ENCODE assay signal across 15 cellular contexts in the genomic region with DNA sequence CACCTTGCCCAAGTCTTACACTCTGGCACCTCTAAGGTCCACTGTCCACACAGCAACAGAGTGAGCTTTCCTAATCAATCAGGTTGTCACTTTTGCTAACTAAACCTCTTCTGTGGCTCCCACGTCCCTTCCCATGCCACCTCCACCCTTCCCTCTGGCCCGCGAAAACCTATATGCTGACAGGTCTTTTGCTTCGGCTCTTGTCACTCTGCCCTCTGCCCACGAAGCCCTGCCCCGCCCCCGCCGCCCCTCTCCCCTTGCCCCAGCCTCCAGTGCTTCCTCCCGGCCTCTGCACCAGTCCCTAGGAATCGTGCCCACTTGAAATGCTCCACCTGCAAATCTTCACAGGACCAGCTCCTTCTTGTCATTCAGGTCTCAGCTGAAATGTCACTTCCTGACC. TPM values are rescaled to one million over a fixed set of nuclear protein-coding genes. Genes with fewer than 3 reads are reported as not detected.
DNase-seq lines count a peak whose midpoint lies in the region; ATAC-seq, FAIRE-seq and TF ChIP-seq lines count a peak whose summit lies in the region.
"Had no signal": no experiment of that assay in that cellular context is flagged by ENCODE, and none has a peak within 500 bp of the region (broad histone marks: within the 10 kb centered on the region; RNA-seq: fewer than 3 reads in every experiment).

No MANE protein-coding gene starts in this region.

- no peaks in the 10 kb centered on the region for H3K36me3 Mint-ChIP-seq in CD4-positive, alpha-beta T cell (ENCODE audit: low read depth)
- H3K36me3 Mint-ChIP-seq in activated T-helper 17 cell treated with anti-CD3 and anti-CD28 coated beads, Interleukin-2, amount 50 U/mL, for 72 hours (ENCODE audit: low read depth), result peaks cover 5% of the 10 kb centered on the region
- peaks cover 1% of the 10 kb centered on the region for H3K36me3 Mint-ChIP-seq in mesothelial cell of epicardium
- peaks cover 7% of the 10 kb centered on the region for H3K36me3 Mint-ChIP-seq in effector memory CD8-positive, alpha-beta T cell (ENCODE audit: insufficient read depth)

- POLR2A ChIA-PET in A549 (lab: Yijun Ruan, JAX), result interaction anchor here (1.8 kb wide), 1 partner anchor 8 kb away, joined by 8 read pairs; a partner anchor contains a TSS
- POLR2A ChIA-PET in CD4-positive, alpha-beta T cell (lab: Charles Lee), result interaction anchor here (5.8 kb wide), 1 partner anchor 8 kb away, joined by 78 read pairs; a partner anchor contains a TSS

- TF ChIP-seq POLR2A in A549 (IDR thresholded peaks at IDR 0.05; ENCODE audit: low read length) (no peak), adrenal gland (IDR thresholded peaks at IDR 0.05) (no peak)

- TF ChIP-seq CTCF in A549 (IDR thresholded peaks at IDR 0.05) (no peak), mesothelial cell of epicardium (IDR thresholded peaks at IDR 0.05; ENCODE audit: unreplicated experiment) (no peak), adrenal gland (IDR thresholded peaks at IDR 0.05) (no peak)
- no peak for TF ChIP-seq CTCF in CD4-positive, alpha-beta T cell (IDR thresholded peaks at IDR 0.05)

- no peaks in the 10 kb centered on the region for H3K27me3 ChIP-seq in CD4-positive, alpha-beta T cell (ENCODE audit: control insufficient read depth, insufficient read depth, low read length)
- H3K27me3 ChIP-seq in adrenal gland, result no peaks in the 10 kb centered on the region
- H3K27me3 ChIP-seq: brain microvascular endothelial cell, SJCRH30 had no signal

- intact Hi-C loops in CD4-positive, alpha-beta T cell (cut with DNase I, micrococcal nuclease), result loop anchor here in 1 of 2 experiments (10.0 kb wide), 1 partner anchor 347 kb away; a partner anchor contains a TSS
- intact Hi-C loops in adrenal gland (cut with DNase I), result no loop called here

- H3K4me1 ChIP-seq in A549, result peaks cover 52% of the 10 kb centered on the region
- peaks cover 4 to 39% of the 10 kb centered on the region in 2 donors for H3K4me1 ChIP-seq in adrenal gland (replicated peaks in 1 of 2)

- DNase-seq in A549 (ENCODE audit: low read depth in 1 of 2, low spot score in 1 of 2) (no peak), mesothelial cell of epicardium (ENCODE audit: low spot score in 2 of 2, unreplicated experiment in 2 of 2) (no peak), COLO829 (ENCODE audit: low spot score) (no peak), adrenal gland (no peak)
- DNase-seq in CD4-positive, alpha-beta T cell, result no peak
- DNase-seq in effector memory CD8-positive, alpha-beta T cell, result no peak
- DNase-seq: activated gamma-delta T cell treated with Interleukin-2 at 50 U/mL for 16 hours; brain microvascular endothelial cell; effector CD4-positive, alpha-beta T cell; NCI-H345; SJCRH30 had no signal

- ATAC-seq in A549 (no peak; a peak in 1 of 6 replicates), HG02588 (IDR thresholded peaks at IDR 0.05; ENCODE audit: unreplicated experiment) (no peak)
- ATAC-seq in CD4-positive, alpha-beta T cell (ENCODE audit: poor library complexity), result no peak
- ATAC-seq in activated T-helper 17 cell treated with anti-CD3 and anti-CD28 coated beads, Interleukin-2, amount 50 U/mL, for 72 hours (replicated peaks), result no peak
- no peak for ATAC-seq in effector memory CD8-positive, alpha-beta T cell (replicated peaks)

- WGBS in A549 (ENCODE audit: missing lambda C conversion rate), result 91% methylated on average over 8 of the region's 10 CpGs
- WGBS in adrenal gland, 4 donors, result 79 to 89% (median 81%) methylated on average over 10 of the region's 10 CpGs

- FAIRE-seq in A549 (lab: Jason Lieb, UNC), result no peak
- FAIRE-seq: GM19239 had no signal

- peaks cover 36% of the 10 kb centered on the region for H3K4me1 Mint-ChIP-seq in CD4-positive, alpha-beta T cell (ENCODE audit: low read depth)
- H3K4me1 Mint-ChIP-seq in activated T-helper 17 cell treated with anti-CD3 and anti-CD28 coated beads, Interleukin-2, amount 50 U/mL, for 72 hours, result peaks cover 25% of the 10 kb centered on the region
- peaks cover 32% of the 10 kb centered on the region for H3K4me1 Mint-ChIP-seq in mesothelial cell of epicardium
- peaks cover 22 to 30% of the 10 kb centered on the region in 2 donors for H3K4me1 Mint-ChIP-seq in effector memory CD8-positive, alpha-beta T cell (ENCODE audit: low read depth in 2 of 2)

- H3K9me3 Mint-ChIP-seq in CD4-positive, alpha-beta T cell, result no peaks in the 10 kb centered on the region
- H3K9me3 Mint-ChIP-seq in activated T-helper 17 cell treated with anti-CD3 and anti-CD28 coated beads, Interleukin-2, amount 50 U/mL, for 72 hours, result no peaks in the 10 kb centered on the region
- no peaks in the 10 kb centered on the region for H3K9me3 Mint-ChIP-seq in mesothelial cell of epicardium
- H3K9me3 Mint-ChIP-seq in effector memory CD8-positive, alpha-beta T cell, result no peaks in the 10 kb centered on the region

- no peaks in the 10 kb centered on the region for H3K36me3 ChIP-seq in adrenal gland (replicated peaks in 1 of 2)
- H3K36me3 ChIP-seq: brain microvascular endothelial cell, SJCRH30 had no signal

- CTCF ChIA-PET in A549 (lab: Yijun Ruan, JAX), result interaction anchor here (0.7 to 1.8 kb wide), 4 partner anchors 8 to 126 kb away, joined by 3 to 8 read pairs (median 4); a partner anchor contains a TSS
- CTCF ChIA-PET in CD4-positive, alpha-beta T cell (lab: Charles Lee), result interaction anchor here (1.1 to 1.9 kb wide), 2 partner anchors 26 to 88 kb away, joined by 3 to 5 read pairs; no protein-coding TSS in a partner anchor

- TF ChIP-seq RAD21 in A549 (conservative IDR thresholded peaks at IDR 0.05 in 1 of 2, IDR thresholded peaks at IDR 0.05 in 1 of 2), result no peak

- no peaks in the 10 kb centered on the region for H3K27me3 Mint-ChIP-seq in CD4-positive, alpha-beta T cell
- H3K27me3 Mint-ChIP-seq in activated T-helper 17 cell treated with anti-CD3 and anti-CD28 coated beads, Interleukin-2, amount 50 U/mL, for 72 hours, result no peaks in the 10 kb centered on the region
- H3K27me3 Mint-ChIP-seq in mesothelial cell of epicardium (ENCODE audit: low read depth), result no peaks in the 10 kb centered on the region
- no peaks in the 10 kb centered on the region for H3K27me3 Mint-ChIP-seq in effector memory CD8-positive, alpha-beta T cell
- H3K27me3 Mint-ChIP-seq: B cell had no signal

- no peak overlapping the region for H3K27ac ChIP-seq in A549
- H3K27ac ChIP-seq in CD4-positive, alpha-beta T cell (ENCODE audit: low read depth, low read length), result no peak overlapping the region
- no peak overlapping the region for H3K27ac ChIP-seq in adrenal gland
- H3K27ac ChIP-seq: brain microvascular endothelial cell, SJCRH30 had no signal

- 0 out of 3 replicates have a peak overlapping the region, but pooled peaks have one; percentile 3 for H3K4me2 ChIP-seq in A549

- H3K4me3 Mint-ChIP-seq in CD4-positive, alpha-beta T cell, result no peak overlapping the region
- peak overlapping the region; percentile 51 for H3K4me3 Mint-ChIP-seq in activated T-helper 17 cell treated with anti-CD3 and anti-CD28 coated beads, Interleukin-2, amount 50 U/mL, for 72 hours
- H3K4me3 Mint-ChIP-seq in mesothelial cell of epicardium, result no peak overlapping the region
- no peak overlapping the region for H3K4me3 Mint-ChIP-seq in effector memory CD8-positive, alpha-beta T cell
- H3K4me3 Mint-ChIP-seq: B cell had no signal

- no peaks in the 10 kb centered on the region for H3K9me3 ChIP-seq in A549
- no peaks in the 10 kb centered on the region for H3K9me3 ChIP-seq in CD4-positive, alpha-beta T cell (ENCODE audit: control insufficient read depth, low read length)
- no peaks in the 10 kb centered on the region for H3K9me3 ChIP-seq in adrenal gland (replicated peaks in 1 of 3)
- H3K9me3 ChIP-seq: SJCRH30 had no signal

- H3K27ac Mint-ChIP-seq in CD4-positive, alpha-beta T cell, result peak overlapping the region; percentile 42
- peak overlapping the region; percentile 80 for H3K27ac Mint-ChIP-seq in activated T-helper 17 cell treated with anti-CD3 and anti-CD28 coated beads, Interleukin-2, amount 50 U/mL, for 72 hours
- peak overlapping the region; percentile 28 for H3K27ac Mint-ChIP-seq in mesothelial cell of epicardium
- peak overlapping the region in 1 of 2 donors; percentile 39 for H3K27ac Mint-ChIP-seq in effector memory CD8-positive, alpha-beta T cell
- H3K27ac Mint-ChIP-seq: B cell had no signal

- no peak for TF ChIP-seq EP300 in A549 (IDR thresholded peaks at IDR 0.05)

- no peak overlapping the region for H3K4me3 ChIP-seq in A549
- no peak overlapping the region for H3K4me3 ChIP-seq in adrenal gland
- H3K4me3 ChIP-seq: SJCRH30 had no signal

TF ChIP-seq in A549, 52 proteins besides CTCF, POLR2A, EP300 and RAD21 (continues in another document):
- no peak for TF ChIP-seq MAFK (IDR thresholded peaks at IDR 0.05; ENCODE audit: partially characterized antibody)
- TF ChIP-seq CBX8 (IDR thresholded peaks at IDR 0.05), result no peak
- no peak for TF ChIP-seq SREBF2 (IDR thresholded peaks at IDR 0.05)
- TF ChIP-seq NFE2L2 (conservative IDR thresholded peaks at IDR 0.05; ENCODE audit: low read length), result no peak
- TF ChIP-seq ZSCAN20 (CRISPR knock-in tag; IDR thresholded peaks at IDR 0.05), result no peak
- TF ChIP-seq MYC (IDR thresholded peaks at IDR 0.05; ENCODE audit: borderline replicate concordance, low read length), result no peak
- TF ChIP-seq, protein P1, sequence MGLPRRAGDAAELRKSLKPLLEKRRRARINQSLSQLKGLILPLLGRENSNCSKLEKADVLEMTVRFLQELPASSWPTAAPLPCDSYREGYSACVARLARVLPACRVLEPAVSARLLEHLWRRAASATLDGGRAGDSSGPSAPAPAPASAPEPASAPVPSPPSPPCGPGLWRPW (IDR thresholded peaks at IDR 0.05), result no peak
- TF ChIP-seq ZNF302 (CRISPR knock-in tag; IDR thresholded peaks at IDR 0.05), result no peak
- no peak for TF ChIP-seq RARB (CRISPR knock-in tag; IDR thresholded peaks at IDR 0.05)
- TF ChIP-seq NPAS2 (CRISPR knock-in tag; IDR thresholded peaks at IDR 0.05; ENCODE audit: borderline replicate concordance), result no peak
- no peak for TF ChIP-seq CHD2 (IDR thresholded peaks at IDR 0.05; ENCODE audit: low read length, partially characterized antibody)
- TF ChIP-seq CEBPB (IDR thresholded peaks at IDR 0.05), result no peak

RNA-seq across cellular contexts. Expression of a gene that starts 8.1 kb away (rescaled TPM):
- 33.0 and 33.5 TPM in 2 replicates for polyA plus RNA-seq in A549 (2011; rRNA removed)
- polyA plus RNA-seq in A549 (2012; cell fraction: cytosol; rRNA removed), result 8.6 and 10.6 TPM in 2 replicates
- polyA plus RNA-seq in A549 (2012; cell fraction: nucleus; rRNA removed), result 9.4 and 12.5 TPM in 2 replicates
- polyA plus RNA-seq in A549 (2017; fragmentation: RNase III; extraction: RNeasy Plus Mini Kit Qiagen cat#74134 plus additional on column Dnase treatment), result 14.0 to 14.4 TPM (median 14.3 TPM) in 3 replicates
- 61.5 and 62.0 TPM in 2 replicates for polyA minus RNA-seq in A549 (2011; rRNA and poly(A)+ RNA removed)
- 100 to 1,000 TPM; 104 to 119 TPM for total RNA-seq in CD4-positive, alpha-beta T cell
- total RNA-seq in activated T-helper 17 cell treated with anti-CD3 and anti-CD28 coated beads, Interleukin-2, amount 50 U/mL, for 72 hours, result 10 to 100 TPM; 37.4 to 38.4 TPM
- 63.8 to 75.3 TPM (median 64.6 TPM) in 3 replicates for total RNA-seq in mesothelial cell of epicardium
- total RNA-seq in adrenal gland, result 10 to 100 TPM; 20.5 to 38.5 (median 31.2) TPM
- polyA plus RNA-seq in adrenal gland, result 10 to 100 TPM in 1 of 3 donors, 1 to 10 TPM in 2; 6.0 to 21.3 (median 6.9) TPM
